Comparison of ENCODE assay signal across 2 cellular contexts in genomic region chr19:5899728-5900526, GRCh38.
TF ChIP-seq lines count a peak whose summit lies in the region.

No MANE protein-coding gene starts in this region.

TF ChIP-seq in HEK293, 187 proteins besides CTCF, POLR2A, EP300 and RAD21:
- TF ChIP-seq ZNF24 (tag by site-specific recombination; IDR thresholded peaks at IDR 0.05) (peak; percentile 91), ZFP3 (tag by site-specific recombination; IDR thresholded peaks at IDR 0.05; ENCODE audit: low read depth) (no peak), ZBTB1 (tag by site-specific recombination; IDR thresholded peaks at IDR 0.05) (no peak), ZNF48 (tag by site-specific recombination; IDR thresholded peaks at IDR 0.05) (no peak)
- TF ChIP-seq, protein P1, sequence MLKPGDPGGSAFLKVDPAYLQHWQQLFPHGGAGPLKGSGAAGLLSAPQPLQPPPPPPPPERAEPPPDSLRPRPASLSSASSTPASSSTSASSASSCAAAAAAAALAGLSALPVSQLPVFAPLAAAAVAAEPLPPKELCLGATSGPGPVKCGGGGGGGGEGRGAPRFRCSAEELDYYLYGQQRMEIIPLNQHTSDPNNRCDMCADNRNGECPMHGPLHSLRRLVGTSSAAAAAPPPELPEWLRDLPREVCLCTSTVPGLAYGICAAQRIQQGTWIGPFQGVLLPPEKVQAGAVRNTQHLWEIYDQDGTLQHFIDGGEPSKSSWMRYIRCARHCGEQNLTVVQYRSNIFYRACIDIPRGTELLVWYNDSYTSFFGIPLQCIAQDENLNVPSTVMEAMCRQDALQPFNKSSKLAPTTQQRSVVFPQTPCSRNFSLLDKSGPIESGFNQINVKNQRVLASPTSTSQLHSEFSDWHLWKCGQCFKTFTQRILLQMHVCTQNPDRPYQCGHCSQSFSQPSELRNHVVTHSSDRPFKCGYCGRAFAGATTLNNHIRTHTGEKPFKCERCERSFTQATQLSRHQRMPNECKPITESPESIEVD (tag by site-specific recombination; IDR thresholded peaks at IDR 0.05), result no peak

TF ChIP-seq in GM12878, 131 proteins besides CTCF, POLR2A, EP300 and RAD21:
- peak; percentile 94 for TF ChIP-seq ZNF24 (IDR thresholded peaks at IDR 0.05)
- TF ChIP-seq CEBPB (IDR thresholded peaks at IDR 0.05; ENCODE audit: borderline replicate concordance in 1 of 2, low read depth in 2 of 2, low read length in 2 of 2), result no peak
- TF ChIP-seq MTA2 (IDR thresholded peaks at IDR 0.05; ENCODE audit: low read depth), result no peak
- no peak for TF ChIP-seq SMAD5 (IDR thresholded peaks at IDR 0.05; ENCODE audit: low read depth)
